In genomic region chr14:54686219-54686870, GRCh38 we compare ENCODE assay signal across 9 cellular contexts.
DNase-seq lines count a peak whose midpoint lies in the region; ATAC-seq and TF ChIP-seq lines count a peak whose summit lies in the region.
"Had no signal": no experiment of that assay in that cellular context is flagged by ENCODE, and none has a peak within 500 bp of the region (broad histone marks: within the 10 kb centered on the region; RNA-seq: fewer than 3 reads in every experiment).

No MANE protein-coding gene starts in this region.

- no peak for TF ChIP-seq CTCF in natural killer cell (IDR thresholded peaks at IDR 0.05)
- TF ChIP-seq CTCF in WERI-Rb-1 (IDR thresholded peaks at IDR 0.05; ENCODE audit: low read depth, low read length), result no peak

- no peaks in the 10 kb centered on the region for H3K36me3 ChIP-seq in WERI-Rb-1

- H3K4me3 Mint-ChIP-seq in natural killer cell, result no peak overlapping the region

- intact Hi-C loops in Right ventricle myocardium superior (cut with DNase I), result no loop called here
- intact Hi-C loops in sciatic nerve (cut with DNase I), result no loop called here
- intact Hi-C loops in natural killer cell (cut with micrococcal nuclease), result no loop called here

- peak; percentile 69 for DNase-seq in Ammon's horn (ENCODE audit: low spot score)
- DNase-seq in Right ventricle myocardium superior, result no peak
- DNase-seq in sciatic nerve (ENCODE audit: low spot score), result peak; percentile 76
- DNase-seq in natural killer cell, result no peak
- DNase-seq in WERI-Rb-1, result no peak
- no peak for DNase-seq in activated CD8-positive, alpha-beta memory T cell treated with anti-CD3 and anti-CD28 coated beads, Interleukin-2, amount 50 U/mL, for 4 hours
- DNase-seq: activated T-cell treated with anti-CD3 and anti-CD28 coated beads, Interleukin-2, amount 50 U/mL, for 1 hour had no signal

- peaks cover 63 to 91% of the 10 kb centered on the region in 2 donors for H3K27me3 Mint-ChIP-seq in natural killer cell (ENCODE audit: low read depth in 2 of 2)

- no peak overlapping the region for H3K27ac Mint-ChIP-seq in natural killer cell

- no peaks in the 10 kb centered on the region for H3K9me3 Mint-ChIP-seq in natural killer cell

- H3K27me3 ChIP-seq in WERI-Rb-1 (ENCODE audit: insufficient read depth, low read depth, severe bottlenecking), result no peaks in the 10 kb centered on the region

- H3K27ac ChIP-seq in angular gyrus (ENCODE audit: low read depth, low read length) (peak overlapping the region; percentile 69), WERI-Rb-1 (no peak overlapping the region)

- ATAC-seq in Right ventricle myocardium superior (ENCODE audit: poor library complexity) (peak; percentile 77), sciatic nerve (peak; percentile 90), natural killer cell (no peak), HG03039 (IDR thresholded peaks at IDR 0.05; ENCODE audit: unreplicated experiment) (no peak)

- H3K4me1 Mint-ChIP-seq in natural killer cell, result peaks cover 9 to 14% of the 10 kb centered on the region in 2 donors

- no peaks in the 10 kb centered on the region for H3K9me3 ChIP-seq in WERI-Rb-1 (ENCODE audit: severe bottlenecking)

- no peaks in the 10 kb centered on the region for H3K36me3 Mint-ChIP-seq in natural killer cell

- H3K4me3 ChIP-seq in WERI-Rb-1 (ENCODE audit: low read depth, low read length), result no peak overlapping the region

Comparison
In these comparisons a context has a peak if more than half of its experiments do, and no peak if none do; other contexts are left out.
1. DNase-seq: peak in Ammon's horn (single experiment) and sciatic nerve (single experiment); none in Right ventricle myocardium superior (single experiment), natural killer cell (single experiment), WERI-Rb-1 (single experiment) and activated CD8-positive, alpha-beta memory T cell treated with anti-CD3 and anti-CD28 coated beads, Interleukin-2, amount 50 U/mL, for 4 hours (single experiment).
2. ATAC-seq: peak in Right ventricle myocardium superior (single experiment) and sciatic nerve (single experiment); none in natural killer cell (0 of 3) and HG03039 (single experiment).